In the genomic region with DNA sequence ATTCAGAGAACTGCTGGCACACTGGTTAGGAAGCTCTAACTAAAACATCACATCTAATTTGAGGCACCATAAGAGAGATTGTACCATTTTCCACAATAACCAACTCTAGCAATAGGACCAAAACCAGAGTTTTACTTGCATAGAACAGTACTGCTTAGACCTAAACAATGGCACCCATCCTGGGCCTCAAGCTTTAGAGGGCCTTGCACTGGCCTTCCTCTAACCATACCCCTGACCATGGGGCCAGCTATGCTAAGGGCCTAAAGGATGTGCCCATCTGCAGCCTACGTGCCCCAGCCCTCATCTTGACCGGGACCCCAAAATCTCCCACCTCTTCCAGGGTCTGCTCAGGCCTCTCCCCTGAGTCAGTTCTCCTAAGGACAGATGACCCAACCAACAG, we compare ENCODE assay signal across 26 cellular contexts.
"Had no signal": no experiment of that assay in that cellular context is flagged by ENCODE, and none has a peak within 500 bp of the region (broad histone marks: within the 10 kb centered on the region; RNA-seq: fewer than 3 reads in every experiment).

No MANE protein-coding gene starts in this region.

- H3K36me3 ChIP-seq: ovary, right lobe of liver, sigmoid colon, thoracic aorta, thyroid gland, tibial nerve, upper lobe of left lung, vagina had no signal

- DNase-seq: naive thymus-derived CD4-positive, alpha-beta T cell; natural killer cell; occipital lobe; ovary; psoas muscle; right cardiac atrium; right lobe of liver; sigmoid colon; small intestine; stimulated activated CD4-positive, alpha-beta T cell treated with anti-CD3 and anti-CD28 coated beads, Interleukin-15, amount 100 ng/mL, for 24 hours; stimulated activated CD4-positive, alpha-beta T cell treated with anti-CD3 and anti-CD28 coated beads, Interleukin-2, amount 100 ng/mL, for 24 hours; stimulated activated CD4-positive, alpha-beta T cell treated with anti-CD3 and anti-CD28 coated beads, Interleukin-2, amount 100 ng/mL, for 48 hours; stimulated activated CD4-positive, alpha-beta T cell treated with anti-CD3 and anti-CD28 coated beads, Interleukin-4, amount 100 ng/mL, for 24 hours; stimulated activated naive B cell treated with anti-CD40 and anti-IgM and Interleukin-4, amounts not matched to agents 10 μg/mL and 1 μg/mL and 100 μg/mL, for 72 hours; stimulated activated naive CD4-positive, alpha-beta T cell treated with Interleukin-2 at 50 U/mL for 16 hours; stomach; thyroid gland; trophoblast cell; upper lobe of left lung had no signal

- H3K27me3 ChIP-seq: ovary, right lobe of liver, sigmoid colon, stomach, thyroid gland, tibial nerve, upper lobe of left lung, vagina had no signal

- H3K4me3 ChIP-seq: ovary, psoas muscle, right lobe of liver, sigmoid colon, stomach, thoracic aorta, thyroid gland, tibial nerve, upper lobe of left lung, vagina had no signal

- H3K9me3 Mint-ChIP-seq: natural killer cell; nephron; stimulated activated effector memory CD8-positive, alpha-beta T cell treated with anti-CD3 and anti-CD28 coated beads, Interleukin-12 subunit alpha, Interleukin-12 subunit beta, amount 100 ng/mL, for 72 hours had no signal

- H3K4me3 Mint-ChIP-seq: naive thymus-derived CD4-positive, alpha-beta T cell; natural killer cell; nephron; stimulated activated effector memory CD8-positive, alpha-beta T cell treated with anti-CD3 and anti-CD28 coated beads, Interleukin-12 subunit alpha, Interleukin-12 subunit beta, amount 100 ng/mL, for 72 hours; stimulated activated naive B cell treated with anti-CD40 and anti-IgM and Interleukin-4, amounts not matched to agents 10 μg/mL and 1 μg/mL and 100 μg/mL, for 72 hours had no signal

- H3K27me3 Mint-ChIP-seq: progenitor cell of endocrine pancreas; stimulated activated naive B cell treated with anti-CD40 and anti-IgM and Interleukin-4, amounts not matched to agents 10 μg/mL and 1 μg/mL and 100 μg/mL, for 72 hours had no signal

- H3K27ac Mint-ChIP-seq: naive thymus-derived CD4-positive, alpha-beta T cell; natural killer cell; nephron; progenitor cell of endocrine pancreas; stimulated activated effector memory CD8-positive, alpha-beta T cell treated with anti-CD3 and anti-CD28 coated beads, Interleukin-12 subunit alpha, Interleukin-12 subunit beta, amount 100 ng/mL, for 72 hours; stimulated activated naive B cell treated with anti-CD40 and anti-IgM and Interleukin-4, amounts not matched to agents 10 μg/mL and 1 μg/mL and 100 μg/mL, for 72 hours had no signal

- H3K9ac ChIP-seq: parathyroid adenoma had no signal

- H3K27ac ChIP-seq: ovary, parathyroid adenoma, psoas muscle, right lobe of liver, sigmoid colon, stomach, thoracic aorta, thyroid gland, tibial nerve, upper lobe of left lung, vagina had no signal

- ATAC-seq: naive thymus-derived CD4-positive, alpha-beta T cell; natural killer cell; psoas muscle; right cardiac atrium; right lobe of liver; stimulated activated effector memory CD8-positive, alpha-beta T cell treated with anti-CD3 and anti-CD28 coated beads, Interleukin-12 subunit alpha, Interleukin-12 subunit beta, amount 100 ng/mL, for 72 hours; stimulated activated naive B cell treated with anti-CD40 and anti-IgM and Interleukin-4, amounts not matched to agents 10 μg/mL and 1 μg/mL and 100 μg/mL, for 72 hours had no signal

- H3K9me3 ChIP-seq: ovary, psoas muscle, right lobe of liver, sigmoid colon, stomach, thoracic aorta, thyroid gland, tibial nerve, upper lobe of left lung, vagina had no signal

- H2AFZ ChIP-seq: parathyroid adenoma had no signal

- H3K4me1 ChIP-seq: parathyroid adenoma, psoas muscle, vagina had no signal
